Comparison of ENCODE assay signal across 30 cellular contexts in genomic region chr11:69924308-69925161, GRCh38.
"Had no signal": no experiment of that assay in that cellular context is flagged by ENCODE, and none has a peak within 500 bp of the region (broad histone marks: within the 10 kb centered on the region; RNA-seq: fewer than 3 reads in every experiment).

No MANE protein-coding gene starts in this region.

- H3K4me1 ChIP-seq: breast epithelium, prostate gland, suprapubic skin, tibial nerve had no signal

- H3K36me3 ChIP-seq: breast epithelium, esophagus squamous epithelium, left lung, lower lobe of right lung, neutrophil, ovary, prostate gland, suprapubic skin, tibial nerve, WERI-Rb-1 had no signal

- H3K4me3 ChIP-seq: breast epithelium, esophagus squamous epithelium, left lung, lower lobe of right lung, ovary, prostate gland, suprapubic skin, tibial nerve had no signal

- H3K27ac ChIP-seq: epithelial cell of prostate, esophagus squamous epithelium, left lung, lower lobe of right lung, neutrophil, ovary, prostate gland, suprapubic skin, tibial nerve, WERI-Rb-1 had no signal

- H3K9me3 ChIP-seq: esophagus squamous epithelium, left lung, lower lobe of right lung, neutrophil, ovary, prostate gland, suprapubic skin had no signal

- H3K27me3 ChIP-seq: ovary had no signal

- ATAC-seq: activated CD4-positive, CD25-positive, alpha-beta regulatory T cell treated with anti-CD3 and anti-CD28 coated beads, Interleukin-2, amount 50 U/mL, for 24 hours; activated T-helper 17 cell treated with anti-CD3 and anti-CD28 coated beads, Interleukin-2, amount 50 U/mL, for 72 hours; left lung; lower lobe of right lung; natural killer cell; T-helper 17 cell had no signal

- DNase-seq: activated CD4-positive, alpha-beta T cell treated with anti-CD3 and anti-CD28 coated beads for 48 hours; activated CD4-positive, alpha-beta T cell treated with anti-CD3 and anti-CD28 coated beads, Interleukin-2, amount 50 U/mL, for 48 hours; activated CD8-positive, alpha-beta memory T cell treated with anti-CD3 and anti-CD28 coated beads for 24 hours; activated CD8-positive, alpha-beta memory T cell treated with anti-CD3 and anti-CD28 coated beads, Interleukin-2, amount 50 U/mL, for 48 hours; activated gamma-delta T cell treated with Interleukin-2 at 50 U/mL for 16 hours; activated T-cell treated with anti-CD3 and anti-CD28 coated beads, Interleukin-2, amount 50 U/mL, for 24 hours; dermis blood vessel endothelial cell; effector CD8-positive, alpha-beta T cell; esophagus squamous epithelium; foreskin melanocyte; mesendoderm; natural killer cell; retina; stimulated activated CD4-positive, alpha-beta T cell treated with anti-CD3 and anti-CD28 coated beads, Interleukin-15, amount 100 ng/mL, for 24 hours; stimulated activated CD4-positive, alpha-beta T cell treated with anti-CD3 and anti-CD28 coated beads, Interleukin-2, amount 100 ng/mL, for 24 hours; stimulated activated naive B cell treated with anti-CD40 and anti-IgM and Interleukin-4, amounts not matched to agents 10 μg/mL and 1 μg/mL and 100 μg/mL, for 72 hours; T-helper 17 cell; T1000; WERI-Rb-1 had no signal
